ENCODE assay signal across 2 cellular contexts in genomic region chr21:43867936-43868335, GRCh38.
TF ChIP-seq lines count a peak whose summit lies in the region.

No MANE protein-coding gene starts in this region.

TF ChIP-seq in HEK293T, 16 proteins besides CTCF, POLR2A, EP300 and RAD21 (continued from another document):
- peak; percentile 68 for TF ChIP-seq PKNOX1 (IDR thresholded peaks at IDR 0.05)
- TF ChIP-seq BHLHE40 (IDR thresholded peaks at IDR 0.05; ENCODE audit: borderline replicate concordance): no peak
- TF ChIP-seq TARDBP (IDR thresholded peaks at IDR 0.05): no peak
- TF ChIP-seq SP1 (IDR thresholded peaks at IDR 0.05): no peak

TF ChIP-seq in GM12878, 131 proteins besides CTCF, POLR2A, EP300 and RAD21 (continued from another document):
- no peak for TF ChIP-seq ZBTB40 (IDR thresholded peaks at IDR 0.05; ENCODE audit: borderline replicate concordance)
- TF ChIP-seq RUNX3 (IDR thresholded peaks at IDR 0.05; ENCODE audit: low read length): no peak
- no peak for TF ChIP-seq CHD2 (IDR thresholded peaks at IDR 0.05; ENCODE audit: borderline replicate concordance, low read depth, low read length)
